16 cellular contexts compared by ENCODE assay signal in the genomic region with DNA sequence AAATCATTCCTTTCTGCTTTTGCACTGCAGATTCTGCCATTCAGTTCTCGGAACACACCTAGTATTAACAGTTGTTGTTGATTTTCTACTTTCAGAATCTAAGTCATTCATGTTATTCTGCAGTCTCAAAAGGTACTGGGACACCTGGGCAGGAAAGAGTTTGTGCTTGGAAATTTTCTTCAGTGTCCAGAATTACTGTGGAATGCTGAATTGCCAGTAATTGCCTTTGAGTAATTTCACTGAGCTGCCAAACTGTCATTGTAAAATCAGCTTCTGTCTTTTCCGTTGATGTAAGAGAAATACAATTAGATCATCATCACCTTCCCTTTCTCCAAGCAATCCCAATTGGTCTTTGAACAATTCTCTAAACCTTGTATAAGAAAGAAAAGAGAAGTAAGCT.
"Had no signal": no experiment of that assay in that cellular context is flagged by ENCODE, and none has a peak within 500 bp of the region (broad histone marks: within the 10 kb centered on the region; RNA-seq: fewer than 3 reads in every experiment).

No MANE protein-coding gene starts in this region.

- H3K4me1 Mint-ChIP-seq: neural progenitor cell had no signal

- H3K27me3 Mint-ChIP-seq: activated CD4-positive, alpha-beta memory T cell treated with anti-CD3 and anti-CD28 coated beads for 36 hours; activated CD8-positive, alpha-beta memory T cell treated with anti-CD3 and anti-CD28 coated beads, Interleukin-2, amount 10 ng/mL, durations not matched to agents 7 days and 5 days had no signal

- H3K27ac Mint-ChIP-seq: activated CD4-positive, alpha-beta memory T cell treated with anti-CD3 and anti-CD28 coated beads for 36 hours; activated CD8-positive, alpha-beta memory T cell treated with anti-CD3 and anti-CD28 coated beads, Interleukin-2, amount 10 ng/mL, durations not matched to agents 7 days and 5 days; immature natural killer cell; neural progenitor cell had no signal

- H3K9me3 Mint-ChIP-seq: activated CD4-positive, alpha-beta memory T cell treated with anti-CD3 and anti-CD28 coated beads for 36 hours; neural progenitor cell had no signal

- H3K36me3 ChIP-seq: neural progenitor cell, pancreas, WERI-Rb-1 had no signal

- H3K27me3 ChIP-seq: adrenal gland, neural progenitor cell, pancreas, vagina had no signal

- H3K4me2 ChIP-seq: neural progenitor cell had no signal

- H3K4me1 ChIP-seq: adrenal gland, neural progenitor cell, pancreas, vagina had no signal

- H3K4me3 ChIP-seq: adrenal gland, coronary artery, neural progenitor cell, pancreas, vagina had no signal

- DNase-seq: activated CD4-positive, alpha-beta memory T cell treated with anti-CD3 and anti-CD28 coated beads for 36 hours; activated CD8-positive, alpha-beta memory T cell treated with anti-CD3 and anti-CD28 coated beads, Interleukin-2, amount 10 ng/mL, durations not matched to agents 7 days and 5 days; activated naive CD4-positive, alpha-beta T cell treated with anti-CD3 and anti-CD28 coated beads, Interleukin-2, amount 50 U/mL, for 16 hours; activated T-cell treated with anti-CD3 and anti-CD28 coated beads, Interleukin-2, amount 50 U/mL, for 1 hour; central memory CD4-positive, alpha-beta T cell; foreskin fibroblast; immature natural killer cell; pancreas; stimulated activated CD4-positive, alpha-beta T cell treated with anti-CD3 and anti-CD28 coated beads, Interleukin-12 subunit alpha, Interleukin-12 subunit beta, amount 100 ng/mL, for 4 hours; stimulated activated CD4-positive, alpha-beta T cell treated with anti-CD3 and anti-CD28 coated beads, Interleukin-2, amount 100 ng/mL, for 24 hours; T-helper 1 cell; WERI-Rb-1 had no signal

- H3K9ac ChIP-seq: neural progenitor cell had no signal

- H3K9me3 ChIP-seq: adrenal gland, pancreas, vagina had no signal

- H3K4me3 Mint-ChIP-seq: activated CD4-positive, alpha-beta memory T cell treated with anti-CD3 and anti-CD28 coated beads for 36 hours; activated CD8-positive, alpha-beta memory T cell treated with anti-CD3 and anti-CD28 coated beads, Interleukin-2, amount 10 ng/mL, durations not matched to agents 7 days and 5 days; immature natural killer cell; neural progenitor cell had no signal

- H3K27ac ChIP-seq: adrenal gland, neural progenitor cell, pancreas, vagina, WERI-Rb-1 had no signal

- H3K36me3 Mint-ChIP-seq: activated CD4-positive, alpha-beta memory T cell treated with anti-CD3 and anti-CD28 coated beads for 36 hours had no signal

- H2AFZ ChIP-seq: neural progenitor cell had no signal
